ENCODE assay signal across 13 cellular contexts in the genomic region with DNA sequence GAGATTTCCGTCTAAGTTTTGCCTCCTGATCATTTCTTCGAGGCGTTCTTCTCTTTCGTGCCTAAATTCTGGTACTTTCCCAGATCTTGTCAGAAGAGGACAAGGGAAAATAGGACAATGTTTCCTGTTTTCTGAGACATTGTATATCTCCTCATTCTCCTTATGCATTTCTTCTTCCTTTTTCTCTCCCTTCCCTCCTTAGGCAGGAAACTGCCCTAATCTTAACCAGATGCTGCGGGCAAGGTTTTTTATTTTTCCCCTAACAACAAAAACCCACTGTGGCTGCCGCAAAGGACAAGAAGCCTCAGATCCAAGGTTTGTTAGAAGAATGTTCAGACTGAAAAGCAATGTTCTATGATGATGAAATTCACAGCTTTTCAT. TPM values are rescaled to one million over a fixed set of nuclear protein-coding genes. Genes with fewer than 3 reads are reported as not detected.
DNase-seq lines count a peak whose midpoint lies in the region; TF ChIP-seq lines count a peak whose summit lies in the region.
"Had no signal": no experiment of that assay in that cellular context is flagged by ENCODE, and none has a peak within 500 bp of the region (broad histone marks: within the 10 kb centered on the region; RNA-seq: fewer than 3 reads in every experiment).

No MANE protein-coding gene starts in this region.

- H3K9ac ChIP-seq in HUES48 (ENCODE audit: low read depth, low read length), result no peak overlapping the region
- peak overlapping the region in 1 of 2 donors; percentile 13 for H3K9ac ChIP-seq in duodenal mucosa (ENCODE audit: low read depth in 1 of 2, low read length in 2 of 2)
- no peak overlapping the region for H3K9ac ChIP-seq in neural progenitor cell

- H3K4me2 ChIP-seq in neural progenitor cell, result peak overlapping the region; percentile 45

- H3K36me3 Mint-ChIP-seq in neural progenitor cell, result no peaks in the 10 kb centered on the region
- H3K36me3 Mint-ChIP-seq: activated CD8-positive, alpha-beta memory T cell treated with anti-CD3 and anti-CD28 coated beads, Interleukin-2, amount 10 ng/mL, durations not matched to agents 7 days and 5 days had no signal

- H3K4me3 ChIP-seq in HUES48 (ENCODE audit: low read depth, low read length) (no peak overlapping the region), duodenal mucosa (ENCODE audit: low read depth in 1 of 2, low read length in 2 of 2) (peak overlapping the region; percentile 13 to 37), neural progenitor cell (no peak overlapping the region)
- H3K4me3 ChIP-seq: GM23338, SJCRH30 had no signal

- peaks cover 26% of the 10 kb centered on the region for H3K4me1 ChIP-seq in HUES48 (ENCODE audit: control insufficient read depth, insufficient read depth, low read length)
- H3K4me1 ChIP-seq in duodenal mucosa (ENCODE audit: control insufficient read depth in 1 of 2, insufficient read depth in 2 of 2, low read length in 2 of 2), result peaks cover 0 to 12% of the 10 kb centered on the region in 2 donors
- H3K4me1 ChIP-seq in neural progenitor cell, result peaks cover 20% of the 10 kb centered on the region
- H3K4me1 ChIP-seq: SJCRH30 had no signal

- no peak overlapping the region for H2AFZ ChIP-seq in neural progenitor cell (replicated peaks)
- H2AFZ ChIP-seq: GM23338 had no signal

- H3K27ac ChIP-seq in HUES48 (ENCODE audit: low read depth, low read length) (peak overlapping the region; percentile 36), duodenal mucosa (ENCODE audit: low read depth, low read length) (no peak overlapping the region), neural progenitor cell (no peak overlapping the region)
- H3K27ac ChIP-seq: SJCRH30 had no signal

- peaks cover 18% of the 10 kb centered on the region for H3K36me3 ChIP-seq in HUES48 (ENCODE audit: control insufficient read depth, insufficient read depth, low read length)
- peaks cover 10 to 11% of the 10 kb centered on the region in 2 donors for H3K36me3 ChIP-seq in duodenal mucosa (ENCODE audit: control insufficient read depth in 1 of 2, insufficient read depth in 2 of 2, low read length in 2 of 2)
- H3K36me3 ChIP-seq in neural progenitor cell, result no peaks in the 10 kb centered on the region

- no peak for TF ChIP-seq CTCF in neural progenitor cell (IDR thresholded peaks at IDR 0.05)

- H3K79me2 ChIP-seq in neural progenitor cell (ENCODE audit: low read depth), result no peaks in the 10 kb centered on the region

- H4K20me1 ChIP-seq in neural progenitor cell (ENCODE audit: low read depth), result no peaks in the 10 kb centered on the region

- peak overlapping the region; percentile 5 for H3K4me3 Mint-ChIP-seq in neural progenitor cell
- H3K4me3 Mint-ChIP-seq: activated CD8-positive, alpha-beta memory T cell treated with anti-CD3 and anti-CD28 coated beads, Interleukin-2, amount 10 ng/mL, durations not matched to agents 7 days and 5 days had no signal

- DNase-seq in AG08395 (ENCODE audit: low spot score) (peak; percentile 33), neural progenitor cell (ENCODE audit: low spot score) (no peak), kidney glomerular epithelial cell (lab: John Stamatoyannopoulos, UW) (no peak), middle frontal gyrus (ENCODE audit: extremely low spot score, low spot score) (no peak), NCI-H1436 (lab: John Stamatoyannopoulos, UW) (no peak), NCI-H2171 treated with DMSO at 0.1 percent for 48 hours (lab: John Stamatoyannopoulos, UW) (no peak)
- DNase-seq: activated CD8-positive, alpha-beta memory T cell treated with anti-CD3 and anti-CD28 coated beads, Interleukin-2, amount 10 ng/mL, durations not matched to agents 7 days and 5 days; NCI-H187; SJCRH30; small intestine had no signal

- H3K9me3 ChIP-seq in HUES48 (ENCODE audit: control insufficient read depth, insufficient read depth, low read length) (no peaks in the 10 kb centered on the region), duodenal mucosa (ENCODE audit: control insufficient read depth in 1 of 2, low read length in 2 of 2) (no peaks in the 10 kb centered on the region), neural progenitor cell (ENCODE audit: low read depth) (no peaks in the 10 kb centered on the region)
- H3K9me3 ChIP-seq: SJCRH30 had no signal

- H3K27me3 ChIP-seq in HUES48 (ENCODE audit: control insufficient read depth, insufficient read depth, low read length) (no peaks in the 10 kb centered on the region), duodenal mucosa (ENCODE audit: control insufficient read depth in 1 of 2, insufficient read depth in 2 of 2, low read length in 2 of 2) (no peaks in the 10 kb centered on the region), neural progenitor cell (no peaks in the 10 kb centered on the region)
- H3K27me3 ChIP-seq: SJCRH30 had no signal

- H3K27ac Mint-ChIP-seq in neural progenitor cell, result peak overlapping the region; percentile 36
- H3K27ac Mint-ChIP-seq: activated CD8-positive, alpha-beta memory T cell treated with anti-CD3 and anti-CD28 coated beads, Interleukin-2, amount 10 ng/mL, durations not matched to agents 7 days and 5 days had no signal

- no peaks in the 10 kb centered on the region for H3K9me3 Mint-ChIP-seq in neural progenitor cell
- H3K9me3 Mint-ChIP-seq: GM23338 had no signal

- peaks cover 18% of the 10 kb centered on the region for H3K4me1 Mint-ChIP-seq in neural progenitor cell

- H3K27me3 Mint-ChIP-seq in neural progenitor cell (ENCODE audit: insufficient read depth, low read depth), result no peaks in the 10 kb centered on the region
- H3K27me3 Mint-ChIP-seq: activated CD8-positive, alpha-beta memory T cell treated with anti-CD3 and anti-CD28 coated beads, Interleukin-2, amount 10 ng/mL, durations not matched to agents 7 days and 5 days had no signal

- no peaks in the 10 kb centered on the region for H3F3A ChIP-seq in neural progenitor cell (ENCODE audit: low read depth)

RNA-seq across cellular contexts. Expression of gene CTSK, which starts 0.8 kb away (rescaled TPM):
- 3.9 and 6.7 TPM in 2 replicates for total RNA-seq in neural progenitor cell (ENCODE audit: low replicate concordance)

RNA-seq across cellular contexts. Expression of gene CTSS, which starts 41.7 kb away (rescaled TPM):
- 0.06 TPM in 1 of 2 replicates, not detected in the other for total RNA-seq in neural progenitor cell (ENCODE audit: low replicate concordance)
- total RNA-seq: GM23338 had no signal

Comparison
In these comparisons a context has a peak if more than half of its experiments do, and no peak if none do; other contexts are left out.
1. H3K4me3 ChIP-seq: peak in duodenal mucosa (2 of 2); none in HUES48 (single experiment) and neural progenitor cell (single experiment).